ENCODE assay signal across 8 cellular contexts in genomic region chr9:33510264-33511183, GRCh38. TPM values are rescaled to one million over a fixed set of nuclear protein-coding genes. Genes with fewer than 3 reads are reported as not detected.
DNase-seq lines count a peak whose midpoint lies in the region; ATAC-seq, FAIRE-seq and TF ChIP-seq lines count a peak whose summit lies in the region.

No MANE protein-coding gene starts in this region.

- H3K36me3 ChIP-seq in K562 (ENCODE audit: control insufficient read depth, insufficient read depth, low read length) = no peaks in the 10 kb centered on the region

- ATAC-seq in K562 (peak; percentile 90), right cardiac atrium (peak; percentile 86 to 95), GM21515 (IDR thresholded peaks at IDR 0.05; ENCODE audit: unreplicated experiment) (no peak)

- TF ChIP-seq CTCF in K562 (IDR thresholded peaks at IDR 0.05 in 2 of 3, conservative IDR thresholded peaks at IDR 0.05 in 1 of 3; ENCODE audit: insufficient read depth in 2 of 3, low read depth in 1 of 3, low read length in 3 of 3) = no peak

- no peak for TF ChIP-seq RAD21 in K562 (CRISPR knock-in tag; conservative IDR thresholded peaks at IDR 0.05 in 1 of 2, IDR thresholded peaks at IDR 0.05 in 1 of 2)

- H3K79me2 ChIP-seq in K562 (ENCODE audit: control insufficient read depth, insufficient read depth, low read length) = no peaks in the 10 kb centered on the region

- WGBS in K562 (ENCODE audit: insufficient coverage, low coverage, missing lambda C conversion rate) = 8% methylated on average over 24 of the region's 32 CpGs
- WGBS in right cardiac atrium = 8% methylated on average over 32 of the region's 32 CpGs

- TF ChIP-seq POLR2A in K562 (conservative IDR thresholded peaks at IDR 0.05) = peak; percentile 88

- no peaks in the 10 kb centered on the region for H3K9me1 ChIP-seq in K562 (ENCODE audit: control insufficient read depth, insufficient read depth, low read length)

- DNase-seq in NCI-H1417 (lab: John Stamatoyannopoulos, UW) (peak; percentile 17 to 81 (median 77)), NCI-H1417 treated with DMSO at 0.1 percent for 48 hours (lab: John Stamatoyannopoulos, UW) (no peak), LHCN-M2 (ENCODE audit: low read depth) (peak; percentile 67), SW480 (ENCODE audit: low spot score) (peak; percentile 51), K562 (ENCODE audit: extremely low read depth in 1 of 4, low spot score in 3 of 4) (peak; percentile 19 to 69 (median 36)), right cardiac atrium (peak; percentile 68 to 90 (median 90)), pons (ENCODE audit: low spot score) (peak; percentile 69)

- H3K27me3 ChIP-seq in K562 (ENCODE audit: control insufficient read depth in 2 of 2, insufficient read depth in 2 of 2, low read length in 2 of 2) = no peaks in the 10 kb centered on the region
- no peaks in the 10 kb centered on the region for H3K27me3 ChIP-seq in right cardiac atrium (ENCODE audit: control insufficient read depth, insufficient read depth)

- CTCF ChIA-PET in K562 (lab: Yijun Ruan, JAX; ENCODE audit: low intra/inter-chr PET ratio) = no interaction called here

- POLR2A ChIA-PET in K562 (lab: Yijun Ruan, JAX) = interaction anchor here (1.0 to 1.7 kb wide), 3 partner anchors 9 to 138 kb away, joined by 5 to 8 read pairs (median 5); partner anchors contain the start of gene ANKRD18B

- FAIRE-seq in K562 (lab: Jason Lieb, UNC) = no peak

- BruUV-seq in K562 (replicated peaks; lab: Mats Ljungman, UMichigan) = TSS peak; percentile 73

- no peak for TF ChIP-seq EP300 in K562 (IDR thresholded peaks at IDR 0.05; ENCODE audit: low read length)

- H3K4me3 ChIP-seq in K562 (peak overlapping the region; percentile 60), right cardiac atrium (ENCODE audit: low read length) (peak overlapping the region; percentile 89)

- in situ Hi-C loops in K562 (cut with MboI) = no loop called here

- H3K9me3 ChIP-seq in K562 (replicated peaks; ENCODE audit: control insufficient read depth, insufficient read depth, low read depth, low read length) (no peaks in the 10 kb centered on the region), right cardiac atrium (ENCODE audit: control insufficient read depth, low read length) (no peaks in the 10 kb centered on the region)

- H4K20me1 ChIP-seq in K562 (replicated peaks; ENCODE audit: control insufficient read depth, insufficient read depth, low read length) = no peaks in the 10 kb centered on the region

- H3K27ac ChIP-seq in K562 (ENCODE audit: extremely low read depth, low read depth, low read length) (peak overlapping the region; percentile 96), right cardiac atrium (ENCODE audit: low read length) (peak overlapping the region; percentile 92)

- peak overlapping the region; percentile 79 for H3K4me2 ChIP-seq in K562 (ENCODE audit: insufficient read depth, low read length)

- peak overlapping the region; percentile 99 for H2AFZ ChIP-seq in K562 (ENCODE audit: low read depth, low read length)

- H3K4me1 ChIP-seq in K562 (replicated peaks in 1 of 2; ENCODE audit: control insufficient read depth in 2 of 2, insufficient read depth in 2 of 2, low read length in 2 of 2) (peaks cover 4 to 10% of the 10 kb centered on the region in 2 experiments; a peak in 4 of 5 replicates), right cardiac atrium (ENCODE audit: control insufficient read depth, insufficient read depth, low read length) (no peaks in the 10 kb centered on the region)

- H3K9ac ChIP-seq in K562 (ENCODE audit: insufficient read depth in 1 of 2, low read depth in 2 of 2, low read length in 2 of 2) = peak overlapping the region; percentile 87 to 96

- intact Hi-C loops in K562 (cut with micrococcal nuclease) (no loop called here), right cardiac atrium (cut with DNase I) (loop anchor here in 1 of 4 donors (5.0 kb wide), 1 partner anchor 38 kb away; the partner anchor contains the start of gene NOL6)

TF ChIP-seq in K562, 482 proteins besides CTCF, POLR2A, EP300 and RAD21 (continues in another document):
- TF ChIP-seq NUFIP1 (IDR thresholded peaks at IDR 0.05; ENCODE audit: partially characterized antibody) = no peak
- no peak for TF ChIP-seq FOSL1 (tag; conservative IDR thresholded peaks at IDR 0.05)
- TF ChIP-seq ZNF395 (CRISPR knock-in tag; IDR thresholded peaks at IDR 0.05) = no peak
- no peak for TF ChIP-seq ZNF274 (IDR thresholded peaks at IDR 0.05; ENCODE audit: borderline replicate concordance, low read depth, low read length)
- TF ChIP-seq, protein P1, sequence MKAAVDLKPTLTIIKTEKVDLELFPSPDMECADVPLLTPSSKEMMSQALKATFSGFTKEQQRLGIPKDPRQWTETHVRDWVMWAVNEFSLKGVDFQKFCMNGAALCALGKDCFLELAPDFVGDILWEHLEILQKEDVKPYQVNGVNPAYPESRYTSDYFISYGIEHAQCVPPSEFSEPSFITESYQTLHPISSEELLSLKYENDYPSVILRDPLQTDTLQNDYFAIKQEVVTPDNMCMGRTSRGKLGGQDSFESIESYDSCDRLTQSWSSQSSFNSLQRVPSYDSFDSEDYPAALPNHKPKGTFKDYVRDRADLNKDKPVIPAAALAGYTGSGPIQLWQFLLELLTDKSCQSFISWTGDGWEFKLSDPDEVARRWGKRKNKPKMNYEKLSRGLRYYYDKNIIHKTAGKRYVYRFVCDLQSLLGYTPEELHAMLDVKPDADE (conservative IDR thresholded peaks at IDR 0.05; ENCODE audit: control insufficient read depth, low read depth, low read length) = no peak
- TF ChIP-seq TAF9B (IDR thresholded peaks at IDR 0.05; ENCODE audit: partially characterized antibody) = peak; percentile 58
- no peak for TF ChIP-seq SMAD2 (IDR thresholded peaks at IDR 0.05; ENCODE audit: low read depth, low read length)

RNA-seq across cellular contexts. Expression of gene ANKRD18B, which starts 13.5 kb away (rescaled TPM):
- total RNA-seq in LHCN-M2 (2014; rRNA removed) (6.0 and 7.9 TPM in 2 replicates), K562 (2014; rRNA removed) (1.1 and 1.3 TPM in 2 replicates), K562 (2014; rRNA removed; fragmentation: Illumina TruSeq; extraction: Trizol) (1.9 and 2.7 TPM in 2 replicates), K562 (2015; rRNA removed; fragmentation: Illumina TruSeq; extraction: Trizol) (1.7 and 2.0 TPM in 2 replicates), K562 (2021) (1.9 and 3.3 TPM in 2 replicates), right cardiac atrium (1 to 10 TPM in 2 of 4 donors, under 1 TPM in 2; 0.62 to 2.4 (median 1.0) TPM)
- 1.7 TPM for polyA plus RNA-seq in LHCN-M2 (2012)
- total RNA-seq in K562 (2011; cell fraction: chromatin; rRNA removed; ENCODE audit: low replicate concordance) = 5.2 and 17.2 TPM in 2 replicates
- total RNA-seq in K562 (2011; cell fraction: nucleolus; rRNA removed) = 3.7 and 7.9 TPM in 2 replicates
- total RNA-seq in K562 (2011; cell fraction: nucleoplasm; rRNA removed) = 8.0 and 8.8 TPM in 2 replicates
- polyA plus RNA-seq in K562 (2011; rRNA removed) (1.6 and 1.8 TPM in 2 replicates), K562 (2014; fragmentation: Illumina TruSeq; extraction: Trizol) (3.3 and 12.6 TPM in 2 replicates), K562 (2014; fragmentation: Nextera tagmentation; extraction: Ambion mirVana) (1 to 10 TPM in 1 of 2 experiments, under 1 TPM in 1; 0.43 to 1.4 TPM), K562 (2014; rRNA removed) (0.77 and 1.1 TPM in 2 replicates), right cardiac atrium (0.68 TPM)
- 0.46 and 0.54 TPM in 2 replicates for polyA plus RNA-seq in K562 (2011; cell fraction: cytosol; rRNA removed)
- polyA plus RNA-seq in K562 (2011; cell fraction: nucleus; rRNA removed) = 1.5 and 1.7 TPM in 2 replicates
- 1.4 and 2.6 TPM in 2 replicates for polyA plus RNA-seq in K562 (2012)
- 3.9 and 4.3 TPM in 2 replicates for polyA minus RNA-seq in K562 (2011; rRNA and poly(A)+ RNA removed)
- polyA minus RNA-seq in K562 (2011; cell fraction: cytosol; rRNA and poly(A)+ RNA removed) = 4.2 TPM in 1 of 2 replicates, not detected in the other
- 3.9 and 6.1 TPM in 2 replicates for polyA minus RNA-seq in K562 (2011; cell fraction: nucleus; rRNA and poly(A)+ RNA removed)

RNA-seq across cellular contexts. Expression of gene NOL6, which starts 36.8 kb away (rescaled TPM):
- total RNA-seq in LHCN-M2 (2014; rRNA removed) (34.8 and 35.7 TPM in 2 replicates), K562 (2014; rRNA removed) (23.0 and 37.0 TPM in 2 replicates), K562 (2014; rRNA removed; fragmentation: Illumina TruSeq; extraction: Trizol) (23.0 and 27.0 TPM in 2 replicates), K562 (2015; rRNA removed; fragmentation: Illumina TruSeq; extraction: Trizol) (29.8 and 31.0 TPM in 2 replicates), K562 (2021) (58.9 and 61.1 TPM in 2 replicates), right cardiac atrium (10 to 100 TPM; 13.7 to 24.6 (median 15.4) TPM)
- polyA plus RNA-seq in LHCN-M2 (2012) = 28.1 TPM
- 80.3 and 225 TPM in 2 replicates for total RNA-seq in K562 (2011; cell fraction: chromatin; rRNA removed; ENCODE audit: low replicate concordance)
- total RNA-seq in K562 (2011; cell fraction: nucleolus; rRNA removed) = 122 and 123 TPM in 2 replicates
- total RNA-seq in K562 (2011; cell fraction: nucleoplasm; rRNA removed) = 77.3 and 80.3 TPM in 2 replicates
- polyA plus RNA-seq in K562 (2011; rRNA removed) (23.5 and 42.1 TPM in 2 replicates), K562 (2014; fragmentation: Illumina TruSeq; extraction: Trizol) (49.9 and 51.2 TPM in 2 replicates), K562 (2014; fragmentation: Nextera tagmentation; extraction: Ambion mirVana) (1 to 10 TPM; 7.7 to 9.4 TPM), K562 (2014; rRNA removed) (33.5 and 35.0 TPM in 2 replicates), right cardiac atrium (13.5 TPM)
- polyA plus RNA-seq in K562 (2011; cell fraction: cytosol; rRNA removed) = 21.5 and 30.8 TPM in 2 replicates
- polyA plus RNA-seq in K562 (2011; cell fraction: nucleus; rRNA removed) = 106 and 124 TPM in 2 replicates
- 25.7 and 37.3 TPM in 2 replicates for polyA plus RNA-seq in K562 (2012)
- 24.9 and 28.2 TPM in 2 replicates for polyA minus RNA-seq in K562 (2011; rRNA and poly(A)+ RNA removed)
- 21.5 and 28.5 TPM in 2 replicates for polyA minus RNA-seq in K562 (2011; cell fraction: cytosol; rRNA and poly(A)+ RNA removed)
- polyA minus RNA-seq in K562 (2011; cell fraction: nucleus; rRNA and poly(A)+ RNA removed) = 39.3 and 50.3 TPM in 2 replicates
